Comparison of ENCODE assay signal across 10 cellular contexts in the genomic region with DNA sequence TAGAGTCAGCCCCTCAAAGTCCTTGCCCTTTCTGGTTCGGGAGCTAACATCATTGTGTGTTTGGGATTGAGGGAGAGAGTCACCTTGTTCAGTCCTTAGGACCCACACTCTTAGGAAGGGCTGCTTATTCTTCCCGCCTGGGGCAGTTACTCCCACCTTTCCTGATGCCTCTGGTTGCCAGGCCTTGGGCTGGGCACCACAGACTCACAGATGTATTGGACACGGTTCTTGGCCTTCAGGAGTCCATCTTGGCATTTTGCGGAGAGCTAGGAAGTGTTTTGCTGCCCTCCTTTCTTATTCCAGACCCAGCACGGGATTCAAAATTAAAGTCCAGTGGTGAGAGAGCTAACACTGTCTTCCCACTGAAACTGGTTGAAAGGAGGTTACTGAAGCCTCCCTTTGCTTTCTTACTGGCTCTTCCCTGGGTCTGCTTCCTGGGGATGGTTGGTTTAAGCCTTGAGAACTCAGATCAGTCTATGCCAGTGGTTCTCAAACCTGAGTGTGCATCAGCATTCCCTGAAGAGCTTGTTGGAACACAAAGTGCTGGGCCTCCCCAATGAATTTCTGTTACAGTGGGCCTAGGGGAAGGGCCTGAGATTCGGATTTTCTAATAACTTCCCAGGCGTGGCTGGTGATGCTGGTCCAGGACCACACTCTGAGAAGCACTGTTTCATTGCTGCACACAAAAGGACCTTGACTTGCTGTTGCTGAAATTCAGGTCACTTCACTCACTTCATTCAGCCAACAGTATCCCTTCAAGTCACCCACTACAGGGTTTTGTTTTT. TPM values are rescaled to one million over a fixed set of nuclear protein-coding genes. Genes with fewer than 3 reads are reported as not detected.
A peak's percentile ranks its signal among the peaks of the same experiment; 100 is the strongest.
DNase-seq lines count a peak whose midpoint lies in the region; ATAC-seq, FAIRE-seq and TF ChIP-seq lines count a peak whose summit lies in the region.
"Had no signal": no experiment of that assay in that cellular context is flagged by ENCODE, and none has a peak within 500 bp of the region (broad histone marks: within the 10 kb centered on the region; RNA-seq: fewer than 3 reads in every experiment).

No MANE protein-coding gene starts in this region.

- H3K27ac ChIP-seq in osteoblast (ENCODE audit: low read depth, low read length) (no peak overlapping the region), testis (no peak overlapping the region)

- H3K27me3 ChIP-seq in osteoblast (ENCODE audit: insufficient read depth, low read length) (no peaks in the 10 kb centered on the region), testis (no peaks in the 10 kb centered on the region)

- TF ChIP-seq POLR2A in testis (IDR thresholded peaks at IDR 0.05) (no peak), GM12891 (IDR thresholded peaks at IDR 0.05; ENCODE audit: low read depth, low read length) (no peak)

- DNase-seq in Calu3: no peak
- peak; percentile 43 for DNase-seq in cerebellar cortex (ENCODE audit: low spot score)
- DNase-seq in osteoblast (ENCODE audit: insufficient read length, low spot score, missing footprints): peak; percentile 84
- no peak for DNase-seq in testis
- DNase-seq in GM12891 (ENCODE audit: insufficient read length, low spot score): no peak
- DNase-seq: NCI-H2029 treated with DMSO at 0.1 percent for 48 hours, OCI-M1 had no signal

- ATAC-seq in GM18867 (IDR thresholded peaks at IDR 0.05; ENCODE audit: unreplicated experiment): no peak

- H3K9me3 Mint-ChIP-seq in Calu3 (ENCODE audit: low read depth, unreplicated experiment) (no peaks in the 10 kb centered on the region), IgD-negative memory B cell (no peaks in the 10 kb centered on the region)

- H3K4me2 ChIP-seq in osteoblast (ENCODE audit: insufficient read depth, low read length): no peak overlapping the region

- H3K4me3 ChIP-seq in osteoblast (ENCODE audit: insufficient read depth, low read length): no peak overlapping the region
- no peak overlapping the region for H3K4me3 ChIP-seq in testis

- no peaks in the 10 kb centered on the region for H3K27me3 Mint-ChIP-seq in Calu3 (ENCODE audit: unreplicated experiment)
- peaks cover 1% of the 10 kb centered on the region for H3K27me3 Mint-ChIP-seq in IgD-negative memory B cell

- no peaks in the 10 kb centered on the region for H4K20me1 ChIP-seq in osteoblast (ENCODE audit: insufficient read depth, low read length)

- peak overlapping the region; percentile 80 for H3K4me3 Mint-ChIP-seq in Calu3 (ENCODE audit: low read depth, unreplicated experiment)
- peak overlapping the region in 3 of 4 donors; percentile 63 to 91 (median 88) for H3K4me3 Mint-ChIP-seq in IgD-negative memory B cell

- H3K4me1 Mint-ChIP-seq in Calu3 (ENCODE audit: low read depth, unreplicated experiment) (no peaks in the 10 kb centered on the region), IgD-negative memory B cell (peaks cover 4 to 5% (median 5%) of the 10 kb centered on the region in 3 donors)

- H3K9me3 ChIP-seq in osteoblast (ENCODE audit: low read depth, low read length) (no peaks in the 10 kb centered on the region), testis (no peaks in the 10 kb centered on the region)

- H3K36me3 Mint-ChIP-seq in Calu3 (ENCODE audit: insufficient read depth, unreplicated experiment) (peaks cover 20% of the 10 kb centered on the region), IgD-negative memory B cell (no peaks in the 10 kb centered on the region)

- intact Hi-C loops in Calu3 (cut with micrococcal nuclease; ENCODE audit: unreplicated experiment) (loop anchor here (2.0 kb wide), 1 partner anchor 59 kb away; no protein-coding TSS in a partner anchor), testis (cut with DNase I; ENCODE audit: low total_unique reads) (no loop called here)

- H2AFZ ChIP-seq in osteoblast (ENCODE audit: low read length): no peak overlapping the region

- H3K36me3 ChIP-seq in osteoblast (ENCODE audit: insufficient read depth, low read length) (no peaks in the 10 kb centered on the region), testis (ENCODE audit: low read depth, missing control alignments) (no peaks in the 10 kb centered on the region)

- H3K4me1 ChIP-seq in osteoblast (ENCODE audit: insufficient read depth, low read length) (peaks cover 11% of the 10 kb centered on the region), testis (no peaks in the 10 kb centered on the region)

- CTCF ChIA-PET in Calu3 (lab: Charles Lee): no interaction called here

- no peaks in the 10 kb centered on the region for H3K79me2 ChIP-seq in osteoblast (ENCODE audit: insufficient read depth, low read length)

- no peak for TF ChIP-seq CTCF in Calu3 (IDR thresholded peaks at IDR 0.05; ENCODE audit: unreplicated experiment)
- TF ChIP-seq CTCF in osteoblast (IDR thresholded peaks at IDR 0.05; ENCODE audit: extremely low read depth, low read depth, low read length): no peak
- TF ChIP-seq CTCF in testis (IDR thresholded peaks at IDR 0.05): no peak

- WGBS in testis, 2 donors: 59 to 74% methylated on average over 7 of the region's 7 CpGs

- H3K27ac Mint-ChIP-seq in Calu3 (ENCODE audit: unreplicated experiment) (no peak overlapping the region), IgD-negative memory B cell (peak overlapping the region in 1 of 3 donors; percentile 40)

- BruUV-seq in Calu3 (replicated peaks; lab: Mats Ljungman, UMichigan): no TSS peak

- FAIRE-seq in GM12891 (lab: Jason Lieb, UNC): no peak
- FAIRE-seq: endometrium had no signal

TF ChIP-seq in GM12891, 5 proteins besides CTCF, POLR2A, EP300 and RAD21:
- no peak for TF ChIP-seq POU2F2 (IDR thresholded peaks at IDR 0.05; ENCODE audit: low read depth, low read length)

RNA-seq across cellular contexts. Expression of a gene that starts 1.4 kb away (rescaled TPM):
- total RNA-seq in Calu3 (2022) (5.2 and 7.9 TPM in 2 replicates), osteoblast (4.3 and 6.8 TPM in 2 replicates), testis (10 to 100 TPM; 39.5 to 45.4 TPM)
- polyA plus RNA-seq in IgD-negative memory B cell (0.93 TPM), testis (ENCODE audit: insufficient read depth, low read depth, low replicate concordance) (68.0 TPM)
- 0.35 TPM for polyA plus RNA-seq in GM12891 (2012; ENCODE audit: low read depth, missing spikeins)

RNA-seq across cellular contexts. Expression of a gene that starts 28.4 kb away (rescaled TPM):
- total RNA-seq in Calu3 (2022) (10.7 and 11.6 TPM in 2 replicates), osteoblast (14.1 and 17.1 TPM in 2 replicates), testis (10 to 100 TPM; 29.2 to 42.4 TPM)
- polyA plus RNA-seq in IgD-negative memory B cell (11.4 TPM), testis (ENCODE audit: insufficient read depth, low read depth, low replicate concordance) (53.9 TPM)
- polyA plus RNA-seq in GM12891 (2012; ENCODE audit: low read depth, missing spikeins): 3.1 TPM

Comparison
In these comparisons a context has a peak if more than half of its experiments do, and no peak if none do; other contexts are left out.
1. DNase-seq: peak in cerebellar cortex (single experiment) and osteoblast (single experiment); none in Calu3 (single experiment), testis (single experiment) and GM12891 (single experiment).